ENCODE assay signal across 9 cellular contexts in genomic region chr1:89261926-89262540, GRCh38. TPM values are rescaled to one million over a fixed set of nuclear protein-coding genes. Genes with fewer than 3 reads are reported as not detected.
DNase-seq lines count a peak whose midpoint lies in the region; TF ChIP-seq lines count a peak whose summit lies in the region.
"Had no signal": no experiment of that assay in that cellular context is flagged by ENCODE, and none has a peak within 500 bp of the region (broad histone marks: within the 10 kb centered on the region; RNA-seq: fewer than 3 reads in every experiment).

No MANE protein-coding gene starts in this region.

- no peaks in the 10 kb centered on the region for H3K9me3 ChIP-seq in parathyroid adenoma (ENCODE audit: control insufficient read depth, low read length)

- H3K27ac ChIP-seq in coronary artery (no peak overlapping the region), parathyroid adenoma (peak overlapping the region; percentile 46)

- no peaks in the 10 kb centered on the region for H3K27me3 ChIP-seq in parathyroid adenoma (ENCODE audit: control insufficient read depth, insufficient read depth, low read length)

- TF ChIP-seq CTCF in coronary artery (IDR thresholded peaks at IDR 0.05) (no peak), parathyroid adenoma (IDR thresholded peaks at IDR 0.05) (no peak)

- H3K4me3 ChIP-seq in coronary artery (peak overlapping the region; percentile 62), parathyroid adenoma (ENCODE audit: low read depth, low read length) (peak overlapping the region; percentile 11)
- H3K4me3 ChIP-seq: GM12878 had no signal

- peak overlapping the region; percentile 47 for H3K4me2 ChIP-seq in parathyroid adenoma (ENCODE audit: low read length)

- no peak overlapping the region for H3K9ac ChIP-seq in parathyroid adenoma

- peak overlapping the region; percentile 31 for H2AFZ ChIP-seq in parathyroid adenoma

- H3K4me1 ChIP-seq in parathyroid adenoma, result peaks cover 10% of the 10 kb centered on the region

- no peaks in the 10 kb centered on the region for H3K79me2 ChIP-seq in parathyroid adenoma

- H3K36me3 ChIP-seq in parathyroid adenoma (ENCODE audit: control insufficient read depth, insufficient read depth, low read length), result no peaks in the 10 kb centered on the region

- DNase-seq in DMS79 (lab: John Stamatoyannopoulos, UW) (peak; percentile 34), NCI-H187 treated with DMSO at 0.1 percent for 48 hours (lab: John Stamatoyannopoulos, UW) (peak; percentile 46), coronary artery (ENCODE audit: low spot score) (no peak), mucosa of gallbladder (ENCODE audit: low spot score) (no peak), NCI-H82 (lab: John Stamatoyannopoulos, UW) (no peak), NCI-H2107 (lab: John Stamatoyannopoulos, UW) (no peak)
- no peak for DNase-seq in stimulated activated CD4-positive, alpha-beta T cell treated with anti-CD3 and anti-CD28 coated beads, Interleukin-4, amount 100 ng/mL, for 1 hour

RNA-seq across cellular contexts. Expression of gene GBP5, which starts 10.6 kb away (rescaled TPM):
- 4.2 TPM for total RNA-seq in mucosa of gallbladder

Comparison
In these comparisons a context has a peak if more than half of its experiments do, and no peak if none do; other contexts are left out.
1. DNase-seq: peak in DMS79 (single experiment) and NCI-H187 treated with DMSO at 0.1 percent for 48 hours (single experiment); none in coronary artery (single experiment), stimulated activated CD4-positive, alpha-beta T cell treated with anti-CD3 and anti-CD28 coated beads, Interleukin-4, amount 100 ng/mL, for 1 hour (single experiment), mucosa of gallbladder (single experiment), NCI-H82 (single experiment) and NCI-H2107 (single experiment).